In the genomic region with DNA sequence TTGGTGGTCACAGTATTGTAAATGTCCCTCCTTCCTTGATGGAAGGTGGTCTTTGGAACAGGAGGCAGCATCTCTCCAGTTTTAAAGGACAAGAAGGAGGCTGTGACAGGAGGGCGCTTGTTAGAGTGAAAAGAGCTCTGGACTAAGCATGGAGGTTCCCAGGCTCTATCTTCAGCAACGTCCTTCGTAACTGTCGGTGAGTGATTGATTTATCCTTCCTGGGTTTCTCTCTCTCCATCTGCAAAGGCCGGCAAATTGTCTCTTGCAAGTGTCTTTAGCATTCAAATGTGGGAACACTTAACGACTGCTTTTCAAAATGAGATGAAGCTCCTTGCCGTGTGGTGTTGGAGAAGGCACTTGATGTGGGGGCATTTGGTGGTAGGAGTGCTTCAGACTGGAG, we compare ENCODE assay signal across 29 cellular contexts.
"Had no signal": no experiment of that assay in that cellular context is flagged by ENCODE, and none has a peak within 500 bp of the region (broad histone marks: within the 10 kb centered on the region; RNA-seq: fewer than 3 reads in every experiment).

No MANE protein-coding gene starts in this region.

- H3K4me3 Mint-ChIP-seq: stimulated activated effector memory CD8-positive, alpha-beta T cell treated with anti-CD3 and anti-CD28 coated beads, Interleukin-12 subunit alpha, Interleukin-12 subunit beta, amount 100 ng/mL, for 72 hours; stimulated activated memory B cell treated with anti-CD40 and anti-IgM and Interleukin-4, amounts not matched to agents 10 μg/mL and 1 μg/mL and 100 μg/mL, for 72 hours; stimulated activated naive B cell treated with anti-CD40 and anti-IgM and Interleukin-4, amounts not matched to agents 10 μg/mL and 1 μg/mL and 100 μg/mL, for 72 hours; stimulated activated naive CD8-positive, alpha-beta T cell treated with anti-CD3 and anti-CD28 coated beads, Interleukin-15, amount 100 ng/mL, for 72 hours; stimulated activated naive CD8-positive, alpha-beta T cell treated with anti-CD3 and anti-CD28 coated beads, Interleukin-15, Interleukin-2, amounts not matched to agents 100 ng/mL and 50 ng/mL, for 24 hours; type B pancreatic cell had no signal

- H3K27ac Mint-ChIP-seq: stimulated activated effector memory CD8-positive, alpha-beta T cell treated with anti-CD3 and anti-CD28 coated beads, Interleukin-12 subunit alpha, Interleukin-12 subunit beta, amount 100 ng/mL, for 72 hours; stimulated activated memory B cell treated with anti-CD40 and anti-IgM and Interleukin-4, amounts not matched to agents 10 μg/mL and 1 μg/mL and 100 μg/mL, for 72 hours; stimulated activated naive B cell treated with anti-CD40 and anti-IgM and Interleukin-4, amounts not matched to agents 10 μg/mL and 1 μg/mL and 100 μg/mL, for 72 hours; stimulated activated naive CD8-positive, alpha-beta T cell treated with anti-CD3 and anti-CD28 coated beads, Interleukin-15, amount 100 ng/mL, for 72 hours; stimulated activated naive CD8-positive, alpha-beta T cell treated with anti-CD3 and anti-CD28 coated beads, Interleukin-15, Interleukin-2, amounts not matched to agents 100 ng/mL and 50 ng/mL, for 24 hours; type B pancreatic cell had no signal

- H3K27me3 ChIP-seq: stomach, suprapubic skin, testis, thyroid gland, tibial nerve, transverse colon, upper lobe of left lung, upper lobe of right lung, uterus, vagina had no signal

- H3K9me3 ChIP-seq: stomach, suprapubic skin, testis, thoracic aorta, thyroid gland, tibial artery, tibial nerve, transverse colon, upper lobe of left lung, upper lobe of right lung, uterus, vagina had no signal

- FAIRE-seq: urothelium cell line had no signal

- H3K4me1 Mint-ChIP-seq: stimulated activated effector memory CD8-positive, alpha-beta T cell treated with anti-CD3 and anti-CD28 coated beads, Interleukin-12 subunit alpha, Interleukin-12 subunit beta, amount 100 ng/mL, for 72 hours; stimulated activated memory B cell treated with anti-CD40 and anti-IgM and Interleukin-4, amounts not matched to agents 10 μg/mL and 1 μg/mL and 100 μg/mL, for 72 hours; stimulated activated naive B cell treated with anti-CD40 and anti-IgM and Interleukin-4, amounts not matched to agents 10 μg/mL and 1 μg/mL and 100 μg/mL, for 72 hours; stimulated activated naive CD8-positive, alpha-beta T cell treated with anti-CD3 and anti-CD28 coated beads, Interleukin-15, amount 100 ng/mL, for 72 hours had no signal

- H3K27ac ChIP-seq: stomach, suprapubic skin, testis, thoracic aorta, thyroid gland, tibial artery, tibial nerve, transverse colon, upper lobe of left lung, upper lobe of right lung, uterus, vagina had no signal

- DNase-seq: stimulated activated CD4-positive, alpha-beta T cell treated with anti-CD3 and anti-CD28 coated beads, Interleukin-2, amount 100 ng/mL, for 48 hours; stimulated activated CD4-positive, alpha-beta T cell treated with anti-CD3 and anti-CD28 coated beads, Interleukin-4, amount 100 ng/mL, for 1 hour; stimulated activated CD4-positive, alpha-beta T cell treated with anti-CD3 and anti-CD28 coated beads, Interleukin-4, amount 100 ng/mL, for 24 hours; stimulated activated CD4-positive, alpha-beta T cell treated with anti-CD3 and anti-CD28 coated beads, Interleukin-4, amount 100 ng/mL, for 4 hours; stimulated activated CD8-positive, alpha-beta memory T cell treated with anti-CD3 and anti-CD28 coated beads, Interleukin-4, amount 100 ng/mL, for 48 hours; stimulated activated naive B cell treated with anti-CD40 and anti-IgM and Interleukin-4, amounts not matched to agents 10 μg/mL and 1 μg/mL and 100 μg/mL, for 72 hours; stimulated activated naive CD4-positive, alpha-beta T cell; stimulated activated naive CD4-positive, alpha-beta T cell treated with Interleukin-2 at 50 U/mL for 16 hours; stimulated activated naive CD8-positive, alpha-beta T cell treated with anti-CD3 and anti-CD28 coated beads, Interleukin-15, amount 100 ng/mL, for 72 hours; stimulated activated naive CD8-positive, alpha-beta T cell treated with anti-CD3 and anti-CD28 coated beads, Interleukin-15, Interleukin-2, amounts not matched to agents 100 U/mL and 50 U/mL, for 24 hours; stomach; substantia nigra; testis; thyroid gland; tibial artery; transverse colon; trophoblast cell; upper lobe of left lung; upper lobe of right lung; uterus had no signal

- ATAC-seq: stimulated activated effector memory CD8-positive, alpha-beta T cell treated with anti-CD3 and anti-CD28 coated beads, Interleukin-12 subunit alpha, Interleukin-12 subunit beta, amount 100 ng/mL, for 72 hours; stimulated activated memory B cell treated with anti-CD40 and anti-IgM and Interleukin-4, amounts not matched to agents 10 μg/mL and 1 μg/mL and 100 μg/mL, for 72 hours; stimulated activated naive B cell treated with anti-CD40 and anti-IgM and Interleukin-4, amounts not matched to agents 10 μg/mL and 1 μg/mL and 100 μg/mL, for 72 hours; stimulated activated naive CD8-positive, alpha-beta T cell treated with anti-CD3 and anti-CD28 coated beads, Interleukin-15, amount 100 ng/mL, for 72 hours; stimulated activated naive CD8-positive, alpha-beta T cell treated with anti-CD3 and anti-CD28 coated beads, Interleukin-15, Interleukin-2, amounts not matched to agents 100 U/mL and 50 U/mL, for 24 hours; upper lobe of right lung had no signal

- H3K9me3 Mint-ChIP-seq: stimulated activated effector memory CD8-positive, alpha-beta T cell treated with anti-CD3 and anti-CD28 coated beads, Interleukin-12 subunit alpha, Interleukin-12 subunit beta, amount 100 ng/mL, for 72 hours; stimulated activated memory B cell treated with anti-CD40 and anti-IgM and Interleukin-4, amounts not matched to agents 10 μg/mL and 1 μg/mL and 100 μg/mL, for 72 hours; stimulated activated naive B cell treated with anti-CD40 and anti-IgM and Interleukin-4, amounts not matched to agents 10 μg/mL and 1 μg/mL and 100 μg/mL, for 72 hours; stimulated activated naive CD8-positive, alpha-beta T cell treated with anti-CD3 and anti-CD28 coated beads, Interleukin-15, amount 100 ng/mL, for 72 hours; stimulated activated naive CD8-positive, alpha-beta T cell treated with anti-CD3 and anti-CD28 coated beads, Interleukin-15, Interleukin-2, amounts not matched to agents 100 ng/mL and 50 ng/mL, for 24 hours; type B pancreatic cell had no signal

- H3K36me3 Mint-ChIP-seq: stimulated activated effector memory CD8-positive, alpha-beta T cell treated with anti-CD3 and anti-CD28 coated beads, Interleukin-12 subunit alpha, Interleukin-12 subunit beta, amount 100 ng/mL, for 72 hours; stimulated activated memory B cell treated with anti-CD40 and anti-IgM and Interleukin-4, amounts not matched to agents 10 μg/mL and 1 μg/mL and 100 μg/mL, for 72 hours; stimulated activated naive B cell treated with anti-CD40 and anti-IgM and Interleukin-4, amounts not matched to agents 10 μg/mL and 1 μg/mL and 100 μg/mL, for 72 hours; type B pancreatic cell had no signal

- H3K4me1 ChIP-seq: stomach, testis, thyroid gland, tibial artery, tibial nerve, transverse colon, upper lobe of left lung, upper lobe of right lung, uterus, vagina had no signal

- H3K4me3 ChIP-seq: stomach, suprapubic skin, testis, thoracic aorta, thyroid gland, tibial artery, tibial nerve, transverse colon, upper lobe of left lung, upper lobe of right lung, uterus, vagina had no signal

- H3K36me3 ChIP-seq: stomach, suprapubic skin, thoracic aorta, thyroid gland, tibial artery, tibial nerve, transverse colon, upper lobe of left lung, upper lobe of right lung, uterus, vagina had no signal
